ENCODE assay signal across 30 cellular contexts in genomic region chr11:30356388-30356787, GRCh38.
"Had no signal": no experiment of that assay in that cellular context is flagged by ENCODE, and none has a peak within 500 bp of the region (broad histone marks: within the 10 kb centered on the region; RNA-seq: fewer than 3 reads in every experiment).

No MANE protein-coding gene starts in this region.

- H3K27me3 ChIP-seq: neural progenitor cell, ovary, testis, tibial artery, transverse colon, uterus had no signal

- H3K79me2 ChIP-seq: parathyroid adenoma had no signal

- H3K4me2 ChIP-seq: neural progenitor cell, smooth muscle cell had no signal

- H3K9ac ChIP-seq: neural progenitor cell, parathyroid adenoma had no signal

- H3K4me1 ChIP-seq: parathyroid adenoma, psoas muscle, spleen, testis, tibial artery, transverse colon, upper lobe of right lung, uterus had no signal

- H3K36me3 ChIP-seq: neural progenitor cell, ovary, spleen, suprapubic skin, tibial artery, transverse colon, upper lobe of right lung, uterus had no signal

- H2AFZ ChIP-seq: neural progenitor cell, parathyroid adenoma had no signal

- H3K27ac ChIP-seq: neural progenitor cell, ovary, parathyroid adenoma, psoas muscle, skin epidermis, spleen, suprapubic skin, testis, tibial artery, transverse colon, upper lobe of right lung, uterus had no signal

- ATAC-seq: naive thymus-derived CD8-positive, alpha-beta T cell; natural killer cell treated with Interleukin-12 subunit alpha and Interleukin-12 subunit beta and Interleukin-15 and Interleukin-18, amount 100 ng/mL, for 72 hours; psoas muscle; right cardiac atrium; sciatic nerve; stimulated activated memory B cell treated with anti-CD40 and anti-IgM and Interleukin-4, amounts not matched to agents 10 μg/mL and 1 μg/mL and 100 μg/mL, for 72 hours; stimulated activated naive CD8-positive, alpha-beta T cell treated with anti-CD3 and anti-CD28 coated beads, Interleukin-15, amount 100 ng/mL, for 72 hours; stimulated activated naive CD8-positive, alpha-beta T cell treated with anti-CD3 and anti-CD28 coated beads, Interleukin-15, Interleukin-2, amounts not matched to agents 100 U/mL and 50 U/mL, for 24 hours; upper lobe of right lung had no signal

- H3K9me3 ChIP-seq: ovary, psoas muscle, spleen, suprapubic skin, testis, tibial artery, transverse colon, upper lobe of right lung, uterus had no signal

- H3K4me3 ChIP-seq: neural progenitor cell, ovary, psoas muscle, skin epidermis, smooth muscle cell, spleen, suprapubic skin, testis, tibial artery, transverse colon, upper lobe of right lung, uterus had no signal

- DNase-seq: naive thymus-derived CD8-positive, alpha-beta T cell; nephron progenitor cell; occipital lobe; ovary; posterior cingulate gyrus; psoas muscle; right cardiac atrium; spleen; stimulated activated CD4-positive, alpha-beta T cell treated with anti-CD3 and anti-CD28 coated beads, Interleukin-12 subunit alpha, Interleukin-12 subunit beta, amount 100 ng/mL, for 4 hours; stimulated activated CD4-positive, alpha-beta T cell treated with anti-CD3 and anti-CD28 coated beads, Interleukin-1b, Interleukin-23, amount 100 ng/mL, for 48 hours; stimulated activated CD4-positive, alpha-beta T cell treated with anti-CD3 and anti-CD28 coated beads, Interleukin-4, amount 100 ng/mL, for 1 hour; stimulated activated CD4-positive, alpha-beta T cell treated with anti-CD3 and anti-CD28 coated beads, Interleukin-4, amount 100 ng/mL, for 4 hours; stimulated activated CD8-positive, alpha-beta memory T cell treated with anti-CD3 and anti-CD28 coated beads, Interleukin-4, amount 100 ng/mL, for 48 hours; stimulated activated naive CD4-positive, alpha-beta T cell; stimulated activated naive CD8-positive, alpha-beta T cell treated with anti-CD3 and anti-CD28 coated beads, Interleukin-15, amount 100 ng/mL, for 72 hours; stimulated activated naive CD8-positive, alpha-beta T cell treated with anti-CD3 and anti-CD28 coated beads, Interleukin-15, Interleukin-2, amounts not matched to agents 100 U/mL and 50 U/mL, for 24 hours; substantia nigra; testis; tibial artery; transverse colon; upper lobe of right lung; uterus had no signal
